8 cellular contexts compared by ENCODE assay signal in genomic region chr3:183178833-183179549, GRCh38. TPM values are rescaled to one million over a fixed set of nuclear protein-coding genes. Genes with fewer than 3 reads are reported as not detected.
A peak's percentile ranks its signal among the peaks of the same experiment; 100 is the strongest.
DNase-seq lines count a peak whose midpoint lies in the region; ATAC-seq and TF ChIP-seq lines count a peak whose summit lies in the region.

No MANE protein-coding gene starts in this region.

- H3K4me1 ChIP-seq in right atrium auricular region, result peaks cover 0 to 19% of the 10 kb centered on the region in 2 donors

- peaks cover 56% of the 10 kb centered on the region for H3K27me3 Mint-ChIP-seq in activated naive CD8-positive, alpha-beta T cell treated with anti-CD3 and anti-CD28 coated beads, Interleukin-2, amount 10 ng/mL, durations not matched to agents 7 days and 5 days

- H3K4me3 ChIP-seq in right atrium auricular region, result peak overlapping the region; percentile 32 to 51

- H3K36me3 ChIP-seq in right atrium auricular region, result no peaks in the 10 kb centered on the region

- H3K27ac Mint-ChIP-seq in activated naive CD8-positive, alpha-beta T cell treated with anti-CD3 and anti-CD28 coated beads, Interleukin-2, amount 10 ng/mL, durations not matched to agents 7 days and 5 days, result no peak overlapping the region

- H3K27me3 ChIP-seq in right atrium auricular region, result no peaks in the 10 kb centered on the region

- peak; percentile 56 for ATAC-seq in GM21619 (IDR thresholded peaks at IDR 0.05; ENCODE audit: unreplicated experiment)
- peak; percentile 86 for ATAC-seq in activated naive CD8-positive, alpha-beta T cell treated with anti-CD3 and anti-CD28 coated beads, Interleukin-2, amount 10 ng/mL, durations not matched to agents 7 days and 5 days (ENCODE audit: low read depth)

- H3K9me3 Mint-ChIP-seq in activated naive CD8-positive, alpha-beta T cell treated with anti-CD3 and anti-CD28 coated beads, Interleukin-2, amount 10 ng/mL, durations not matched to agents 7 days and 5 days, result no peaks in the 10 kb centered on the region

- POLR2A ChIA-PET in activated naive CD8-positive, alpha-beta T cell treated with anti-CD3 and anti-CD28 coated beads, Interleukin-2, amount 10 ng/mL, durations not matched to agents 7 days and 5 days (lab: Charles Lee), result interaction anchor here (0.6 kb wide), 1 partner anchor 158 kb away, joined by 4 read pairs; no protein-coding TSS in a partner anchor

- TF ChIP-seq CTCF in right atrium auricular region (IDR thresholded peaks at IDR 0.05), result no peak

- H3K4me3 Mint-ChIP-seq in activated naive CD8-positive, alpha-beta T cell treated with anti-CD3 and anti-CD28 coated beads, Interleukin-2, amount 10 ng/mL, durations not matched to agents 7 days and 5 days, result peak overlapping the region; percentile 83

- H3K27ac ChIP-seq in right atrium auricular region, result no peak overlapping the region

- H3K36me3 Mint-ChIP-seq in activated naive CD8-positive, alpha-beta T cell treated with anti-CD3 and anti-CD28 coated beads, Interleukin-2, amount 10 ng/mL, durations not matched to agents 7 days and 5 days, result no peaks in the 10 kb centered on the region

- peak; percentile 55 for DNase-seq in AG08396 (ENCODE audit: low spot score)
- DNase-seq in NOMO-1 treated with DMSO at 0.1 percent for 48 hours (lab: John Stamatoyannopoulos, UW; ENCODE audit: unreplicated experiment), result peak; percentile 19
- peak; percentile 63 for DNase-seq in activated naive CD8-positive, alpha-beta T cell treated with anti-CD3 and anti-CD28 coated beads, Interleukin-2, amount 10 ng/mL, durations not matched to agents 7 days and 5 days
- peak; percentile 58 for DNase-seq in right atrium auricular region (ENCODE audit: low spot score)
- DNase-seq in putamen (ENCODE audit: low spot score), result peak; percentile 47
- DNase-seq in cerebellar nuclear complex (lab: John Stamatoyannopoulos, UW), result no peak
- no peak for DNase-seq in NCI-H128 (lab: John Stamatoyannopoulos, UW; ENCODE audit: unreplicated experiment)

- no peaks in the 10 kb centered on the region for H3K9me3 ChIP-seq in right atrium auricular region

- H3K4me1 Mint-ChIP-seq in activated naive CD8-positive, alpha-beta T cell treated with anti-CD3 and anti-CD28 coated beads, Interleukin-2, amount 10 ng/mL, durations not matched to agents 7 days and 5 days, result peaks cover 12% of the 10 kb centered on the region

RNA-seq across cellular contexts. Expression of gene LAMP3, which starts 16.5 kb away (rescaled TPM):
- total RNA-seq in activated naive CD8-positive, alpha-beta T cell treated with anti-CD3 and anti-CD28 coated beads, Interleukin-2, amount 10 ng/mL, durations not matched to agents 7 days and 5 days, result 10 to 100 TPM; 14.6 to 17.8 TPM
- total RNA-seq in right atrium auricular region, result under 1 TPM in 1 of 2 donors, not detected in 1; 0.12 TPM

Comparison
In these comparisons a context has a peak if more than half of its experiments do, and no peak if none do; other contexts are left out.
1. DNase-seq: peak in AG08396 (single experiment), NOMO-1 treated with DMSO at 0.1 percent for 48 hours (single experiment), activated naive CD8-positive, alpha-beta T cell treated with anti-CD3 and anti-CD28 coated beads, Interleukin-2, amount 10 ng/mL, durations not matched to agents 7 days and 5 days (single experiment), right atrium auricular region (single experiment) and putamen (single experiment); none in cerebellar nuclear complex (0 of 2) and NCI-H128 (single experiment).
2. RNA of gene LAMP3, which starts 16.5 kb away (total RNA-seq): 14.6 to 17.8 TPM in activated naive CD8-positive, alpha-beta T cell treated with anti-CD3 and anti-CD28 coated beads, Interleukin-2, amount 10 ng/mL, durations not matched to agents 7 days and 5 days; 0.12 TPM in right atrium auricular region; every median in the first group is over 10 times any median in the second.